3 cellular contexts compared by ENCODE assay signal in the genomic region with DNA sequence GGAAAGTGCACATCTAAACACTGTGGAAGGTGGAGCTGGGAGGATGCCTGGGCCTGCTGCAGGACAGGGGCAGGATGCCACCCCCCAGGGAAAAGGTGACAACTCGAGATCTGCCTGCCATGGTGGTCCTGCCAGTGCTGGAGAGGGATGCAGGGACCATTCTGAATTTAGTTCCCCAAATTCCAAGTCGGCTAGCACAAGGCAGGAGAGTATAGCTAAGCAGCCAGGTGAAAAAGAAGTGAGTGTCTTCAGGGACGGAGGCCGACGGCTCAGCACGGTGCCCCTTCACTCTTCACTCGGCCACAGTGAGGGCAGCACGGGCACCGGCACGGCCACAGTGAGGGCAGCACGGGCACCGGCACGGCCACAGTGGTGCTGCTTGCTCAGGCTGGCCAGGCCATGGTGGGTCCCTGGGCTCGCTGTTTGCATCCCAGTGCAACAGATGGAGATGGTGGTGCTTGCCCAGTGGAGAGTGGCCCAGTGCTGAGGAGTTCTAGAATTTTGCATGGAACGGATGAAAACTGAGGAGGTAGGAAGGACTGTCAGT.
TF ChIP-seq lines count a peak whose summit lies in the region.

No MANE protein-coding gene starts in this region.

TF ChIP-seq in SK-N-SH treated with all-trans-retinoic acid at 6 μM for 48 hours, 23 proteins besides CTCF, POLR2A, EP300 and RAD21 (continues in another document):
- TF ChIP-seq PPARA (CRISPR knock-in tag; IDR thresholded peaks at IDR 0.05; ENCODE audit: borderline replicate concordance) (no peak), ZFP3 (CRISPR knock-in tag; IDR thresholded peaks at IDR 0.05) (no peak), ZNF70 (CRISPR knock-in tag; IDR thresholded peaks at IDR 0.05) (no peak), ZNF565 (CRISPR knock-in tag; conservative IDR thresholded peaks at IDR 0.05; ENCODE audit: low read depth) (no peak), ARNTL (CRISPR knock-in tag; IDR thresholded peaks at IDR 0.05; ENCODE audit: borderline replicate concordance, low read depth) (no peak), ZFP30 (CRISPR knock-in tag; IDR thresholded peaks at IDR 0.05) (no peak), BACH2 (CRISPR knock-in tag; IDR thresholded peaks at IDR 0.05; ENCODE audit: borderline replicate concordance) (no peak)
- TF ChIP-seq, protein P1, sequence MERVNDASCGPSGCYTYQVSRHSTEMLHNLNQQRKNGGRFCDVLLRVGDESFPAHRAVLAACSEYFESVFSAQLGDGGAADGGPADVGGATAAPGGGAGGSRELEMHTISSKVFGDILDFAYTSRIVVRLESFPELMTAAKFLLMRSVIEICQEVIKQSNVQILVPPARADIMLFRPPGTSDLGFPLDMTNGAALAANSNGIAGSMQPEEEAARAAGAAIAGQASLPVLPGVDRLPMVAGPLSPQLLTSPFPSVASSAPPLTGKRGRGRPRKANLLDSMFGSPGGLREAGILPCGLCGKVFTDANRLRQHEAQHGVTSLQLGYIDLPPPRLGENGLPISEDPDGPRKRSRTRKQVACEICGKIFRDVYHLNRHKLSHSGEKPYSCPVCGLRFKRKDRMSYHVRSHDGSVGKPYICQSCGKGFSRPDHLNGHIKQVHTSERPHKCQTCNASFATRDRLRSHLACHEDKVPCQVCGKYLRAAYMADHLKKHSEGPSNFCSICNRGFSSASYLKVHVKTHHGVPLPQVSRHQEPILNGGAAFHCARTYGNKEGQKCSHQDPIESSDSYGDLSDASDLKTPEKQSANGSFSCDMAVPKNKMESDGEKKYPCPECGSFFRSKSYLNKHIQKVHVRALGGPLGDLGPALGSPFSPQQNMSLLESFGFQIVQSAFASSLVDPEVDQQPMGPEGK (CRISPR knock-in tag; IDR thresholded peaks at IDR 0.05; ENCODE audit: borderline replicate concordance) = no peak
- TF ChIP-seq, protein P2, sequence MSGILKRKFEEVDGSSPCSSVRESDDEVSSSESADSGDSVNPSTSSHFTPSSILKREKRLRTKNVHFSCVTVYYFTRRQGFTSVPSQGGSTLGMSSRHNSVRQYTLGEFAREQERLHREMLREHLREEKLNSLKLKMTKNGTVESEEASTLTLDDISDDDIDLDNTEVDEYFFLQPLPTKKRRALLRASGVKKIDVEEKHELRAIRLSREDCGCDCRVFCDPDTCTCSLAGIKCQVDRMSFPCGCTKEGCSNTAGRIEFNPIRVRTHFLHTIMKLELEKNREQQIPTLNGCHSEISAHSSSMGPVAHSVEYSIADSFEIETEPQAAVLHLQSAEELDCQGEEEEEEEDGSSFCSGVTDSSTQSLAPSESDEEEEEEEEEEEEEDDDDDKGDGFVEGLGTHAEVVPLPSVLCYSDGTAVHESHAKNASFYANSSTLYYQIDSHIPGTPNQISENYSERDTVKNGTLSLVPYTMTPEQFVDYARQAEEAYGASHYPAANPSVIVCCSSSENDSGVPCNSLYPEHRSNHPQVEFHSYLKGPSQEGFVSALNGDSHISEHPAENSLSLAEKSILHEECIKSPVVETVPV (CRISPR knock-in tag; IDR thresholded peaks at IDR 0.05) = no peak
- TF ChIP-seq, protein P3, sequence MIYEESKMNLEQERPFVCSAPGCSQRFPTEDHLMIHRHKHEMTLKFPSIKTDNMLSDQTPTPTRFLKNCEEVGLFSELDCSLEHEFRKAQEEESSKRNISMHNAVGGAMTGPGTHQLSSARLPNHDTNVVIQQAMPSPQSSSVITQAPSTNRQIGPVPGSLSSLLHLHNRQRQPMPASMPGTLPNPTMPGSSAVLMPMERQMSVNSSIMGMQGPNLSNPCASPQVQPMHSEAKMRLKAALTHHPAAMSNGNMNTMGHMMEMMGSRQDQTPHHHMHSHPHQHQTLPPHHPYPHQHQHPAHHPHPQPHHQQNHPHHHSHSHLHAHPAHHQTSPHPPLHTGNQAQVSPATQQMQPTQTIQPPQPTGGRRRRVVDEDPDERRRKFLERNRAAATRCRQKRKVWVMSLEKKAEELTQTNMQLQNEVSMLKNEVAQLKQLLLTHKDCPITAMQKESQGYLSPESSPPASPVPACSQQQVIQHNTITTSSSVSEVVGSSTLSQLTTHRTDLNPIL (CRISPR knock-in tag; IDR thresholded peaks at IDR 0.05; ENCODE audit: low read depth) = no peak

TF ChIP-seq in SK-N-SH, 30 proteins besides CTCF, POLR2A, EP300 and RAD21:
- TF ChIP-seq MXI1 (IDR thresholded peaks at IDR 0.05; ENCODE audit: low read depth, low read length) (no peak), GABPA (IDR thresholded peaks at IDR 0.05; ENCODE audit: low read depth) (no peak)

TF ChIP-seq in H1, 55 proteins besides CTCF, POLR2A, EP300 and RAD21:
- no peak for TF ChIP-seq FOSL1 (IDR thresholded peaks at IDR 0.05; ENCODE audit: insufficient read depth, low read depth, low read length)
- no peak for TF ChIP-seq SUZ12 (IDR thresholded peaks at IDR 0.05; ENCODE audit: low read length)
- no peak for TF ChIP-seq JUND (IDR thresholded peaks at IDR 0.05; ENCODE audit: low read length)
- TF ChIP-seq SP2 (IDR thresholded peaks at IDR 0.05; ENCODE audit: low read length) = no peak
